Comparison of ENCODE assay signal across 29 cellular contexts in genomic region chr1:110144366-110144765, GRCh38. TPM values are rescaled to one million over a fixed set of nuclear protein-coding genes. Genes with fewer than 3 reads are reported as not detected.
"Had no signal": no experiment of that assay in that cellular context is flagged by ENCODE, and none has a peak within 500 bp of the region (broad histone marks: within the 10 kb centered on the region; RNA-seq: fewer than 3 reads in every experiment).

No MANE protein-coding gene starts in this region.

- ATAC-seq: effector memory CD8-positive, alpha-beta T cell; esophagus mucosa; gastrocnemius medialis; heart right ventricle; left cardiac atrium; left lung; left ventricle myocardium superior; lower lobe of right lung; mucosa of descending colon had no signal

- H3K4me1 Mint-ChIP-seq: mesothelial cell of epicardium had no signal

- H3K4me3 Mint-ChIP-seq: effector memory CD8-positive, alpha-beta T cell; endodermal cell; mesothelial cell of epicardium had no signal

- H3K36me3 ChIP-seq: esophagus squamous epithelium, gastrocnemius medialis, heart right ventricle, left lung, lower lobe of right lung had no signal

- H3K27ac Mint-ChIP-seq: effector memory CD8-positive, alpha-beta T cell; endodermal cell; mesothelial cell of epicardium had no signal

- H3K9me3 ChIP-seq: esophagus squamous epithelium, gastrocnemius medialis, heart right ventricle, left lung, lower lobe of right lung, mucosa of descending colon had no signal

- H3K9me3 Mint-ChIP-seq: effector memory CD8-positive, alpha-beta T cell; endodermal cell had no signal

- DNase-seq: dermis blood vessel endothelial cell; dorsolateral prefrontal cortex; effector CD4-positive, alpha-beta T cell; effector memory CD8-positive, alpha-beta T cell; endodermal cell; erythroblast; esophagus squamous epithelium; foreskin fibroblast; foreskin melanocyte; gastrocnemius medialis; glutamatergic neuron; head of caudate nucleus; heart right ventricle; hippocampal formation; left cardiac atrium; left lung; left ventricle myocardium superior; lower lobe of right lung; mesenchymal stem cell; mucosa of descending colon had no signal

- H3K4me1 ChIP-seq: esophagus squamous epithelium, gastrocnemius medialis, heart right ventricle, left lung, lower lobe of right lung had no signal

- H3K27ac ChIP-seq: coronary artery, dorsolateral prefrontal cortex, epithelial cell of prostate, esophagus squamous epithelium, gastrocnemius medialis, heart right ventricle, left lung, lower lobe of right lung had no signal

- H3K36me3 Mint-ChIP-seq: mesothelial cell of epicardium had no signal

- H3K4me3 ChIP-seq: coronary artery, dorsolateral prefrontal cortex, esophagus squamous epithelium, gastrocnemius medialis, heart right ventricle, left lung, lower lobe of right lung, mucosa of descending colon had no signal

RNA-seq across cellular contexts. Expression of gene SLC6A17, which starts 5.9 kb away (rescaled TPM):
- total RNA-seq: left ventricle myocardium superior, lower lobe of right lung, mesenteric fat pad had no signal

RNA-seq across cellular contexts. Expression of gene UBL4B, which starts 32.1 kb away (rescaled TPM):
- total RNA-seq: dermis blood vessel endothelial cell, endodermal cell, esophagus mucosa, glomerular endothelial cell, heart right ventricle, kidney epithelial cell, left cardiac atrium, left lung, left ventricle myocardium superior, lower lobe of right lung, lung microvascular endothelial cell, mesenteric fat pad, mucosa of descending colon had no signal
- polyA plus RNA-seq: heart right ventricle, keratinocyte had no signal
